In the genomic region with DNA sequence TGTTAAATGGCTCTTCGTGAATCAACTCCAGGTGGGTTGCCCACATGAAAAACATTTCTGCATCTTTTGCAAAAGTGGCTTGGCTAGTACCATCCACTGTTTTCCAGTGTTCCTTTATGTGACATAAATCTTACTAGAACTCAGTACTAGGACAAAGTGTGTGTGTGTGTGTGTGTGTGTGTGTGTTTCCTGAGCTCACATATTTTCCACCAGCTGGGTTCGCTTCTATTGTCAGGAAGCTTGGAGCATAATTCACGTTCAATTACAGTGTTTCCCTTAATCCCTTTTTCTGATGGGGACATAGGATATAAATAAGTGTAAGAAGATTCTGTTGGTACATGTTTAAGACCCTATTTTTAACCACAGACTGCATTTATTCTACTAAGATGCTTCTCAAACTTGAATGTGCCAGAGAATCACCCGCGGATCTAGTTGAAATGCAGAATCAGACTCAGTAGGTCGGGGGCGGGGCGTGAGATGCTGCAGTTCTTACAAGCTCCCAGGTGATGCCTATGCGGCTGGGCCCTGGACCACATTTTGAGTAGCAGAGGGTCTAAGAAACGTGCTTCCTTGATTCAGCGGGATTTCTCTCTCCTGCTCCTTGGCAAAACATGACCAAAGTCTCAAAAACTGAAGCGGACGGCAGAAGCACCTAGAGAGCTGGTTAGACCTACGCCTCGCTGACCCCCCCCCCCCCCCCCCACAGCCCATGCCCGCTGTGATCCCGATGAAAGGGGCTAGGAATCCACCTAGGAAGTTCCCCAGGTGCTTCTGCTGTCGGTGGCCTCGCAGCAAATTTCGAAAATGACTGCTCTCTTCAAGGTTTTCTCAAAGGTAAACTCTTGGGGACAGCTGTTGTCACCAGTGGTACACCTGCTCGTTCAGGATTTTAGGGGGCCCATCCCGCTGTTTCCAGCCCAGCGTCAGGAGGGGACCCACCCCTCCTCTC, we compare ENCODE assay signal across 1 cellular context.
TF ChIP-seq lines count a peak whose summit lies in the region.

No MANE protein-coding gene starts in this region.

TF ChIP-seq in WTC11, 78 proteins besides CTCF, POLR2A, EP300 and RAD21 (continued from another document):
- TF ChIP-seq, protein P1, sequence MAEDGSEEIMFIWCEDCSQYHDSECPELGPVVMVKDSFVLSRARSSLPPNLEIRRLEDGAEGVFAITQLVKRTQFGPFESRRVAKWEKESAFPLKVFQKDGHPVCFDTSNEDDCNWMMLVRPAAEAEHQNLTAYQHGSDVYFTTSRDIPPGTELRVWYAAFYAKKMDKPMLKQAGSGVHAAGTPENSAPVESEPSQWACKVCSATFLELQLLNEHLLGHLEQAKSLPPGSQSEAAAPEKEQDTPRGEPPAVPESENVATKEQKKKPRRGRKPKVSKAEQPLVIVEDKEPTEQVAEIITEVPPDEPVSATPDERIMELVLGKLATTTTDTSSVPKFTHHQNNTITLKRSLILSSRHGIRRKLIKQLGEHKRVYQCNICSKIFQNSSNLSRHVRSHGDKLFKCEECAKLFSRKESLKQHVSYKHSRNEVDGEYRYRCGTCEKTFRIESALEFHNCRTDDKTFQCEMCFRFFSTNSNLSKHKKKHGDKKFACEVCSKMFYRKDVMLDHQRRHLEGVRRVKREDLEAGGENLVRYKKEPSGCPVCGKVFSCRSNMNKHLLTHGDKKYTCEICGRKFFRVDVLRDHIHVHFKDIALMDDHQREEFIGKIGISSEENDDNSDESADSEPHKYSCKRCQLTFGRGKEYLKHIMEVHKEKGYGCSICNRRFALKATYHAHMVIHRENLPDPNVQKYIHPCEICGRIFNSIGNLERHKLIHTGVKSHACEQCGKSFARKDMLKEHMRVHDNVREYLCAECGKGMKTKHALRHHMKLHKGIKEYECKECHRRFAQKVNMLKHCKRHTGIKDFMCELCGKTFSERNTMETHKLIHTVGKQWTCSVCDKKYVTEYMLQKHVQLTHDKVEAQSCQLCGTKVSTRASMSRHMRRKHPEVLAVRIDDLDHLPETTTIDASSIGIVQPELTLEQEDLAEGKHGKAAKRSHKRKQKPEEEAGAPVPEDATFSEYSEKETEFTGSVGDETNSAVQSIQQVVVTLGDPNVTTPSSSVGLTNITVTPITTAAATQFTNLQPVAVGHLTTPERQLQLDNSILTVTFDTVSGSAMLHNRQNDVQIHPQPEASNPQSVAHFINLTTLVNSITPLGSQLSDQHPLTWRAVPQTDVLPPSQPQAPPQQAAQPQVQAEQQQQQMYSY (CRISPR knock-in tag; IDR thresholded peaks at IDR 0.05), result no peak
- TF ChIP-seq, protein P2, sequence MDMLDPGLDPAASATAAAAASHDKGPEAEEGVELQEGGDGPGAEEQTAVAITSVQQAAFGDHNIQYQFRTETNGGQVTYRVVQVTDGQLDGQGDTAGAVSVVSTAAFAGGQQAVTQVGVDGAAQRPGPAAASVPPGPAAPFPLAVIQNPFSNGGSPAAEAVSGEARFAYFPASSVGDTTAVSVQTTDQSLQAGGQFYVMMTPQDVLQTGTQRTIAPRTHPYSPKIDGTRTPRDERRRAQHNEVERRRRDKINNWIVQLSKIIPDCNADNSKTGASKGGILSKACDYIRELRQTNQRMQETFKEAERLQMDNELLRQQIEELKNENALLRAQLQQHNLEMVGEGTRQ (CRISPR knock-in tag; IDR thresholded peaks at IDR 0.05), result no peak
- TF ChIP-seq, protein P3, sequence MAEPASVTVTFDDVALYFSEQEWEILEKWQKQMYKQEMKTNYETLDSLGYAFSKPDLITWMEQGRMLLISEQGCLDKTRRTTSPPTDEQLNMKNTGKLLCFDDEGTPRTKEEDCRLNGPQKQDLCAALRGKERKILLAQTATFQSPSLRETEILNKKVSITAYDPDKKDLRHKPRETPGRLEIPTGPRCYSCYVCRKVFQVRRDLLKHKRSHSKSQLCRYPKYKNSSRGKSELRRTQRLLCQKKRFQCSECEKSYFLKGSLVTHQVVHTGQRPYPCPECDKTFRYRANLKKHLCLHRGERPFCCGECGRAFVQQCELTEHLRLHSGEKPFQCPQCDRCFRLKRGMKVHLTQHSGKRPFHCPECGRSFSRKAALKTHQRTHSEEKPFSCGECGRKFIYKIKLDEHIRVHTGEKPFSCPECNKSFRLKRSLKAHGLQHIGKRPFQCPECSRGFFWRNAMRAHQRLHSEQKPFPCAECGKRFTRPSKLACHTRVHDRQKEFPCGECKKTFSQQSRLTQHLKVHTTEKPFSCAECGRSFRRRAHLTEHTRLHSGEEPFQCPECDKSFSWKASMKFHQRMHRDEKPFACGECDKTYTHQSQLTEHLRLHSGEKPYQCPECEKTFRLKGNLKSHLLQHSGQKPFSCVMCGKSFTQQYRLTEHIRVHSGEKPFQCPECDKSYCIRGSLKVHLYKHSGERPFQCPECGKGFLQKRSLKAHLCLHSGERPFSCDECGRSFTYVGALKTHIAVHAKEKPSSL (CRISPR knock-in tag; conservative IDR thresholded peaks at IDR 0.05), result no peak
- TF ChIP-seq MYBL2 (CRISPR knock-in tag; IDR thresholded peaks at IDR 0.05), result no peak
- no peak for TF ChIP-seq PRRX2 (CRISPR knock-in tag; IDR thresholded peaks at IDR 0.05)
- TF ChIP-seq ETV6 (CRISPR knock-in tag; IDR thresholded peaks at IDR 0.05), result no peak
- no peak for TF ChIP-seq NR2C2 (CRISPR knock-in tag; IDR thresholded peaks at IDR 0.05)
- no peak for TF ChIP-seq SP1 (CRISPR knock-in tag; conservative IDR thresholded peaks at IDR 0.05)
